Comparison of ENCODE assay signal across 11 cellular contexts in genomic region chr10:110852255-110852896, GRCh38. TPM values are rescaled to one million over a fixed set of nuclear protein-coding genes. Genes with fewer than 3 reads are reported as not detected.
DNase-seq lines count a peak whose midpoint lies in the region; ATAC-seq and TF ChIP-seq lines count a peak whose summit lies in the region.
"Had no signal": no experiment of that assay in that cellular context is flagged by ENCODE, and none has a peak within 500 bp of the region (broad histone marks: within the 10 kb centered on the region; RNA-seq: fewer than 3 reads in every experiment).

No MANE protein-coding gene starts in this region.

- peaks cover 4% of the 10 kb centered on the region for H3K9me3 Mint-ChIP-seq in activated naive CD4-positive, alpha-beta T cell treated with anti-CD3 and anti-CD28 coated beads for 36 hours

- CTCF ChIA-PET in activated naive CD4-positive, alpha-beta T cell treated with anti-CD3 and anti-CD28 coated beads for 36 hours (lab: Charles Lee), result interaction anchor here (1.1 to 2.0 kb wide), 7 partner anchors 9 to 49 kb away, joined by 4 to 11 read pairs (median 5); partner anchors contain the start of gene PDCD4

- H3K27ac Mint-ChIP-seq in activated naive CD4-positive, alpha-beta T cell treated with anti-CD3 and anti-CD28 coated beads for 36 hours, result no peak overlapping the region

- WGBS in suprapubic skin, result 68% methylated on average over 7 of the region's 7 CpGs

- peak overlapping the region in 3 of 4 donors; percentile 41 to 90 (median 78) for H3K27ac ChIP-seq in Peyer's patch
- peak overlapping the region; percentile 20 for H3K27ac ChIP-seq in suprapubic skin

- H3K9me3 ChIP-seq in Peyer's patch, result no peaks in the 10 kb centered on the region
- H3K9me3 ChIP-seq in suprapubic skin, result no peaks in the 10 kb centered on the region
- H3K9me3 ChIP-seq: MG63 had no signal

- H3K36me3 ChIP-seq in Peyer's patch (no peaks in the 10 kb centered on the region), suprapubic skin (no peaks in the 10 kb centered on the region)
- H3K36me3 ChIP-seq: MG63 had no signal

- TF ChIP-seq EP300 in suprapubic skin (IDR thresholded peaks at IDR 0.05), result no peak

- intact Hi-C loops in activated naive CD4-positive, alpha-beta T cell treated with anti-CD3 and anti-CD28 coated beads for 36 hours (cut with micrococcal nuclease), result loop anchor here (1.0 kb wide), 1 partner anchor 9 kb away; no protein-coding TSS in a partner anchor

- H3K4me1 ChIP-seq in Peyer's patch, result peaks cover 2 to 12% (median 6%) of the 10 kb centered on the region in 4 donors
- peaks cover 38% of the 10 kb centered on the region for H3K4me1 ChIP-seq in suprapubic skin

- TF ChIP-seq CTCF in Peyer's patch (IDR thresholded peaks at IDR 0.05) (peak in 2 of 6 experiments; percentile 3 to 15), suprapubic skin (IDR thresholded peaks at IDR 0.05) (no peak)

- peak; percentile 65 for DNase-seq in activated naive CD4-positive, alpha-beta T cell treated with anti-CD3 and anti-CD28 coated beads for 36 hours
- DNase-seq in activated naive CD4-positive, alpha-beta T cell (lab: John Stamatoyannopoulos, UW), result no peak
- DNase-seq in Peyer's patch (peak; percentile 14 to 87 (median 78)), suprapubic skin (ENCODE audit: low spot score in 2 of 2) (no peak), erythroblast (lab: John Stamatoyannopoulos, UW) (no peak), D341Med (ENCODE audit: low spot score) (no peak)
- DNase-seq: activated CD4-positive, CD25-positive, alpha-beta regulatory T cell; C1 segment of cervical spinal cord; MG63 had no signal

- H3K36me3 Mint-ChIP-seq in activated naive CD4-positive, alpha-beta T cell treated with anti-CD3 and anti-CD28 coated beads for 36 hours (ENCODE audit: low read depth), result peaks cover 6% of the 10 kb centered on the region

- peaks cover 60% of the 10 kb centered on the region for H3K4me1 Mint-ChIP-seq in activated naive CD4-positive, alpha-beta T cell treated with anti-CD3 and anti-CD28 coated beads for 36 hours (ENCODE audit: low read depth)

- peak overlapping the region; percentile 53 for H3K4me3 Mint-ChIP-seq in activated naive CD4-positive, alpha-beta T cell treated with anti-CD3 and anti-CD28 coated beads for 36 hours

- H3K27me3 ChIP-seq in Peyer's patch (no peaks in the 10 kb centered on the region), suprapubic skin (no peaks in the 10 kb centered on the region)
- H3K27me3 ChIP-seq: MG63 had no signal

- H3K4me3 ChIP-seq in Peyer's patch (no peak overlapping the region), suprapubic skin (no peak overlapping the region)
- H3K4me3 ChIP-seq: MG63 had no signal

- peak in 1 of 2 donors; percentile 65 for TF ChIP-seq POLR2A in Peyer's patch (IDR thresholded peaks at IDR 0.05)
- no peak for TF ChIP-seq POLR2A in suprapubic skin (IDR thresholded peaks at IDR 0.05)
- TF ChIP-seq POLR2A in erythroblast (IDR thresholded peaks at IDR 0.05; ENCODE audit: low read length), result no peak

- H3K27me3 Mint-ChIP-seq in activated naive CD4-positive, alpha-beta T cell treated with anti-CD3 and anti-CD28 coated beads for 36 hours (ENCODE audit: low read depth), result no peaks in the 10 kb centered on the region

- ATAC-seq in esophagus mucosa, result peak; percentile 94
- no peak for ATAC-seq in HG03196 (IDR thresholded peaks at IDR 0.05; ENCODE audit: unreplicated experiment)

RNA-seq across cellular contexts. Expression of gene PDCD4, which starts 19.4 kb away (rescaled TPM):
- total RNA-seq in activated naive CD4-positive, alpha-beta T cell treated with anti-CD3 and anti-CD28 coated beads for 36 hours, result 100 to 1,000 TPM; 143 to 146 TPM
- total RNA-seq in Peyer's patch (100 to 1,000 TPM; 301 to 538 (median 330) TPM), esophagus mucosa (144 TPM), suprapubic skin (100 to 1,000 TPM; 243 to 594 (median 293) TPM)

Comparison
In these comparisons a context has a peak if more than half of its experiments do, and no peak if none do; other contexts are left out.
1. DNase-seq: peak in activated naive CD4-positive, alpha-beta T cell treated with anti-CD3 and anti-CD28 coated beads for 36 hours (single experiment) and Peyer's patch (3 of 3); none in activated naive CD4-positive, alpha-beta T cell (0 of 4), suprapubic skin (0 of 2), erythroblast (0 of 2) and D341Med (single experiment).